Comparison of ENCODE assay signal across 14 cellular contexts in genomic region chr17:12765544-12765943, GRCh38. TPM values are rescaled to one million over a fixed set of nuclear protein-coding genes. Genes with fewer than 3 reads are reported as not detected.
DNase-seq lines count a peak whose midpoint lies in the region; ATAC-seq and TF ChIP-seq lines count a peak whose summit lies in the region.
"Had no signal": no experiment of that assay in that cellular context is flagged by ENCODE, and none has a peak within 500 bp of the region (broad histone marks: within the 10 kb centered on the region; RNA-seq: fewer than 3 reads in every experiment).

No MANE protein-coding gene starts in this region.

- DNase-seq in AG09309 (ENCODE audit: low read depth) (peak; percentile 52), MG63 (peak; percentile 85), caudate nucleus (lab: John Stamatoyannopoulos, UW) (peak in 32 of 61 donors; percentile 0 to 88 (median 18)), left lung (no peak), NCI-H2029 (lab: John Stamatoyannopoulos, UW) (no peak), HT-29 (ENCODE audit: low spot score) (no peak)
- DNase-seq: CD4-positive, alpha-beta memory T cell; NCI-H1105 treated with DMSO at 0.1 percent for 48 hours; stimulated activated CD4-positive, alpha-beta T cell treated with anti-CD3 and anti-CD28 coated beads, Interleukin-1b, Interleukin-23, amount 100 ng/mL, for 48 hours had no signal

- no peaks in the 10 kb centered on the region for H3K4me1 ChIP-seq in left lung

- no peaks in the 10 kb centered on the region for H3K9me3 ChIP-seq in MG63
- no peaks in the 10 kb centered on the region for H3K9me3 ChIP-seq in left lung

- ATAC-seq in left lung: peak; percentile 69
- ATAC-seq in GM18907 (IDR thresholded peaks at IDR 0.05; ENCODE audit: unreplicated experiment): no peak
- ATAC-seq in HG02840 (IDR thresholded peaks at IDR 0.05; ENCODE audit: low FRiP score, unreplicated experiment): no peak
- ATAC-seq: activated CD4-positive, CD25-positive, alpha-beta regulatory T cell treated with anti-CD3 and anti-CD28 coated beads, Interleukin-2, amount 50 U/mL, for 24 hours; activated naive CD4-positive, alpha-beta T cell treated with anti-CD3 and anti-CD28 coated beads, Interleukin-2, amount 50 U/mL, for 72 hours; GM12878 had no signal

- no peak overlapping the region for H3K4me3 ChIP-seq in AG09309 (ENCODE audit: control insufficient read depth, low read depth, low read length)
- no peak overlapping the region for H3K4me3 ChIP-seq in MG63
- no peak overlapping the region for H3K4me3 ChIP-seq in left lung
- H3K4me3 ChIP-seq: GM12878 had no signal

- H3K36me3 ChIP-seq in MG63 (no peaks in the 10 kb centered on the region), left lung (no peaks in the 10 kb centered on the region)

- H3K27me3 ChIP-seq in MG63 (no peaks in the 10 kb centered on the region), left lung (no peaks in the 10 kb centered on the region)

- H3K27ac ChIP-seq in caudate nucleus (ENCODE audit: low read depth, low read length) (no peak overlapping the region), left lung (no peak overlapping the region)

- TF ChIP-seq CTCF in AG09309 (IDR thresholded peaks at IDR 0.05; ENCODE audit: control insufficient read depth, insufficient read depth, low read depth, low read length, missing control alignments): no peak
- TF ChIP-seq CTCF in left lung (IDR thresholded peaks at IDR 0.05): no peak

- intact Hi-C loops in left lung (cut with DNase I): no loop called here

RNA-seq across cellular contexts. Expression of gene ARHGAP44, which starts 23.8 kb away (rescaled TPM):
- total RNA-seq in MG63 (2014; rRNA removed; shearing (Covaris generic); ENCODE audit: low replicate concordance): 1.2 and 2.8 TPM in 2 replicates
- 10 to 100 TPM; 29.9 to 43.6 TPM for total RNA-seq in left lung
- 1.2 TPM in 1 of 2 replicates, not detected in the other for total RNA-seq in HT-29 (2014; rRNA removed; shearing (Covaris generic))
- total RNA-seq: CD4-positive, alpha-beta memory T cell had no signal

Comparison
In these comparisons a context has a peak if more than half of its experiments do, and no peak if none do; other contexts are left out.
1. DNase-seq: peak in AG09309 (single experiment), MG63 (single experiment) and caudate nucleus (32 of 61); none in left lung (0 of 2), NCI-H2029 (single experiment) and HT-29 (single experiment).